ENCODE assay signal across 17 cellular contexts in genomic region chr6:90328004-90328403, GRCh38. TPM values are rescaled to one million over a fixed set of nuclear protein-coding genes. Genes with fewer than 3 reads are reported as not detected.
A peak's percentile ranks its signal among the peaks of the same experiment; 100 is the strongest.
DNase-seq lines count a peak whose midpoint lies in the region; ATAC-seq, FAIRE-seq and TF ChIP-seq lines count a peak whose summit lies in the region.
"Had no signal": no experiment of that assay in that cellular context is flagged by ENCODE, and none has a peak within 500 bp of the region (broad histone marks: within the 10 kb centered on the region; RNA-seq: fewer than 3 reads in every experiment).

No MANE protein-coding gene starts in this region.

- ATAC-seq in GM21619 (IDR thresholded peaks at IDR 0.05; ENCODE audit: unreplicated experiment) (no peak), HG03108 (IDR thresholded peaks at IDR 0.05; ENCODE audit: unreplicated experiment) (no peak)
- ATAC-seq: activated T-helper 17 cell treated with anti-CD3 and anti-CD28 coated beads, Interleukin-2, amount 50 U/mL, for 72 hours; CD8-positive, alpha-beta T cell; Right ventricle myocardium inferior; stimulated activated naive CD8-positive, alpha-beta T cell treated with anti-CD3 and anti-CD28 coated beads, Interleukin-15, amount 100 ng/mL, for 72 hours had no signal

- CTCF ChIA-PET in HEK293 (lab: Yijun Ruan, JAX) (interaction anchor here (1.1 to 1.9 kb wide), 2 partner anchors 18 to 66 kb away, joined by 3 to 9 read pairs; no protein-coding TSS in a partner anchor), RWPE1 (lab: Yijun Ruan, JAX) (interaction anchor here (0.5 kb wide), 1 partner anchor 319 kb away, joined by 3 read pairs; no protein-coding TSS in a partner anchor)

- TF ChIP-seq CTCF in HEK293 (tag by site-specific recombination; IDR thresholded peaks at IDR 0.05) (no peak), RWPE1 (conservative IDR thresholded peaks at IDR 0.05; ENCODE audit: low read depth) (no peak), esophagus muscularis mucosa (IDR thresholded peaks at IDR 0.05) (no peak), kidney (IDR thresholded peaks at IDR 0.05; ENCODE audit: borderline replicate concordance, extremely low read depth, insufficient read depth) (no peak)

- no peaks in the 10 kb centered on the region for H3K27me3 ChIP-seq in esophagus muscularis mucosa

- H3K9me3 ChIP-seq in HEK293 (ENCODE audit: control insufficient read depth, insufficient read depth, low read depth, low read length) = no peaks in the 10 kb centered on the region
- no peaks in the 10 kb centered on the region for H3K9me3 ChIP-seq in esophagus muscularis mucosa
- H3K9me3 ChIP-seq in kidney (ENCODE audit: control insufficient read depth in 1 of 2, low read length in 2 of 2) = no peaks in the 10 kb centered on the region

- H3K27ac ChIP-seq in HEK293 (ENCODE audit: extremely low read depth, low read depth, low read length) (no peak overlapping the region), RWPE1 (no peak overlapping the region), esophagus muscularis mucosa (replicated peaks in 1 of 4) (no peak overlapping the region), kidney (ENCODE audit: low read depth in 2 of 2, low read length in 2 of 2) (no peak overlapping the region)

- no peak overlapping the region for H3K9ac ChIP-seq in kidney (ENCODE audit: low read length in 2 of 2)

- H3K4me3 ChIP-seq in HEK293 (ENCODE audit: low read depth, low read length) (no peak overlapping the region), esophagus muscularis mucosa (no peak overlapping the region), kidney (ENCODE audit: low read length in 2 of 2) (no peak overlapping the region)

- FAIRE-seq in kidney (lab: Jason Lieb, UNC) = no peak
- FAIRE-seq: urothelium cell line had no signal

- POLR2A ChIA-PET in HEK293 (lab: Yijun Ruan, JAX) (no interaction called here), RWPE1 (lab: Yijun Ruan, JAX; ENCODE audit: low non-redundant PET) (no interaction called here)

- TF ChIP-seq EP300 in esophagus muscularis mucosa (IDR thresholded peaks at IDR 0.05) = no peak

- H3K4me1 ChIP-seq in HEK293 (ENCODE audit: control insufficient read depth, insufficient read depth, low read length) (peaks cover 5% of the 10 kb centered on the region; the same call in 1 of the 2 replicates), esophagus muscularis mucosa (no peaks in the 10 kb centered on the region), kidney (ENCODE audit: control insufficient read depth in 1 of 2, insufficient read depth in 1 of 2, low read depth in 1 of 2, low read length in 2 of 2) (no peaks in the 10 kb centered on the region)

- WGBS in esophagus muscularis mucosa = 90% methylated on average over 1 of the region's 1 CpG

- no peak for TF ChIP-seq POLR2A in esophagus muscularis mucosa (IDR thresholded peaks at IDR 0.05; ENCODE audit: low read depth)

- peak; percentile 30 for DNase-seq in 8988T
- peak; percentile 65 for DNase-seq in RWPE1 (ENCODE audit: low spot score)
- DNase-seq in esophagus muscularis mucosa (ENCODE audit: extremely low spot score) = peak; percentile 53
- DNase-seq in NCI-H1048 (lab: John Stamatoyannopoulos, UW) = no peak
- no peak for DNase-seq in kidney
- DNase-seq: CD8-positive, alpha-beta T cell; endodermal cell; H7; NCI-H2081; stimulated activated naive CD8-positive, alpha-beta T cell treated with anti-CD3 and anti-CD28 coated beads, Interleukin-15, amount 100 ng/mL, for 72 hours; T-helper 2 cell had no signal

- intact Hi-C loops in esophagus muscularis mucosa (cut with DNase I) (no loop called here), kidney (cut with DNase I) (no loop called here)

- H3K36me3 ChIP-seq in HEK293 (ENCODE audit: control insufficient read depth in 2 of 2, insufficient read depth in 1 of 2, low read length in 2 of 2) (no peaks in the 10 kb centered on the region), esophagus muscularis mucosa (no peaks in the 10 kb centered on the region), kidney (ENCODE audit: control insufficient read depth in 1 of 2, insufficient read depth in 2 of 2, low read length in 2 of 2) (no peaks in the 10 kb centered on the region)

TF ChIP-seq in HEK293, 187 proteins besides CTCF, POLR2A, EP300 and RAD21:
- TF ChIP-seq ZNF423 (tag by site-specific recombination; IDR thresholded peaks at IDR 0.05) (no peak), IKZF3 (tag by site-specific recombination; IDR thresholded peaks at IDR 0.05) (no peak), ZBTB17 (tag by site-specific recombination; IDR thresholded peaks at IDR 0.05) (peak; percentile 83)

RNA-seq across cellular contexts. Expression of gene BACH2, which starts 31.4 kb away (rescaled TPM):
- 1 to 10 TPM; 4.2 to 9.8 (median 5.8) TPM for total RNA-seq in esophagus muscularis mucosa
- total RNA-seq in kidney = 6.9 TPM
- 0.32 TPM for polyA plus RNA-seq in kidney (ENCODE audit: insufficient read depth, low read depth, low replicate concordance)

Comparison
In these comparisons a context has a peak if more than half of its experiments do, and no peak if none do; other contexts are left out.
1. DNase-seq: peak in 8988T (single experiment), RWPE1 (single experiment) and esophagus muscularis mucosa (single experiment); none in NCI-H1048 (single experiment) and kidney (single experiment).